In genomic region chr10:34816067-34817002, GRCh38 we compare ENCODE assay signal across 8 cellular contexts. TPM values are rescaled to one million over a fixed set of nuclear protein-coding genes. Genes with fewer than 3 reads are reported as not detected.
DNase-seq lines count a peak whose midpoint lies in the region; ATAC-seq and TF ChIP-seq lines count a peak whose summit lies in the region.

No MANE protein-coding gene starts in this region.

- H3K27me3 ChIP-seq in SJCRH30 = no peaks in the 10 kb centered on the region
- no peaks in the 10 kb centered on the region for H3K27me3 ChIP-seq in neuron (ENCODE audit: insufficient read depth, low read length)

- no peak for TF ChIP-seq CTCF in GM20000 (IDR thresholded peaks at IDR 0.05; ENCODE audit: extremely low read depth, missing control alignments)

- H3K36me3 ChIP-seq in SJCRH30 = no peaks in the 10 kb centered on the region
- no peaks in the 10 kb centered on the region for H3K36me3 ChIP-seq in neuron (ENCODE audit: insufficient read depth, low read length)

- H2AFZ ChIP-seq in neuron (ENCODE audit: low read depth, low read length) = peak overlapping the region; percentile 77

- H3K27ac ChIP-seq in SJCRH30 = peak overlapping the region; percentile 35; the same call in 1 of the 2 replicates

- ATAC-seq in HG03045 (IDR thresholded peaks at IDR 0.05; ENCODE audit: unreplicated experiment) = no peak
- no peak for ATAC-seq in HG03354 (IDR thresholded peaks at IDR 0.05; ENCODE audit: poor library complexity, severe bottlenecking, unreplicated experiment)
- ATAC-seq in GM18517 (IDR thresholded peaks at IDR 0.05; ENCODE audit: unreplicated experiment) = no peak

- DNase-seq in GM20000 (ENCODE audit: low spot score) (peak; percentile 24), SJCRH30 (peak; percentile 75 to 85), fibroblast of gingiva (ENCODE audit: low read depth) (peak; percentile 27), COLO829 (ENCODE audit: low spot score) (no peak)

- H3K4me1 ChIP-seq in SJCRH30 (peaks cover 9% of the 10 kb centered on the region), neuron (ENCODE audit: insufficient read depth, low read length) (peaks cover 36% of the 10 kb centered on the region)

- H3K4me3 ChIP-seq in SJCRH30 = peak overlapping the region; percentile 65
- H3K4me3 ChIP-seq in neuron (ENCODE audit: low read length) = peak overlapping the region; percentile 96

- no peaks in the 10 kb centered on the region for H3K9me3 ChIP-seq in SJCRH30 (replicated peaks)
- H3K9me3 ChIP-seq in neuron (ENCODE audit: low read length) = no peaks in the 10 kb centered on the region

RNA-seq across cellular contexts. Expression of gene PARD3, which starts 1.2 kb away (rescaled TPM):
- 58.7 and 63.9 TPM in 2 replicates for total RNA-seq in SJCRH30 (2014; rRNA removed; shearing (Covaris generic))
